ENCODE assay signal across 10 cellular contexts in the genomic region with DNA sequence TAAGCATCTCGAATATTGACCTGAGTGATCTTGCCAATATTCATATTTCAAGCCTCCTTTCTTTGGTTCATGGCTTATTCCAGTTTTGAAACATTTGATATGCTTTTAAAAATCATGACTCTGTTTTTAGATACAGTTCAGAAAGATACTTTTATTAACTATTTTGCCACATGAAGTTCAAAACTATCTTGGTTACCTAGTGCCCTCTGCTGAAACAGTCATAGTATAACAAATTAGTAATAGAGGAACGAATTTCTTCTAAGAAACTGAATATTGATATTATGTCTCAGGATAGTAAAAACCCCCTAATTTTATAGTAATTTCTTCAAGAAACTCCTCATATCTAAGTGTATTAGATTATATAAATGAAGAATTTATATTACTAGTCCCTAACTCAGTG. TPM values are rescaled to one million over a fixed set of nuclear protein-coding genes. Genes with fewer than 3 reads are reported as not detected.
DNase-seq lines count a peak whose midpoint lies in the region; TF ChIP-seq lines count a peak whose summit lies in the region.
"Had no signal": no experiment of that assay in that cellular context is flagged by ENCODE, and none has a peak within 500 bp of the region (broad histone marks: within the 10 kb centered on the region; RNA-seq: fewer than 3 reads in every experiment).

No MANE protein-coding gene starts in this region.

- no peaks in the 10 kb centered on the region for H3K27me3 ChIP-seq in prostate gland (replicated peaks; ENCODE audit: insufficient read depth)
- H3K27me3 ChIP-seq: BLaER1 had no signal

- WGBS in prostate gland = 47% methylated on average over 2 of the region's 2 CpGs
- WGBS in lower leg skin, 2 donors = 41 to 42% methylated on average over 2 of the region's 2 CpGs

- H3K4me3 ChIP-seq in prostate gland (no peak overlapping the region), lower leg skin (ENCODE audit: low read depth, poor library complexity, severe bottlenecking) (no peak overlapping the region)
- H3K4me3 ChIP-seq: BLaER1 had no signal

- intact Hi-C loops in prostate gland (cut with DNase I) (loop anchor here (10.0 kb wide), 2 partner anchors 100 to 650 kb away; no protein-coding TSS in a partner anchor), lower leg skin (cut with DNase I; ENCODE audit: low total_unique reads) (no loop called here)

- DNase-seq in NCI-H1092 treated with DMSO at 0.1 percent for 48 hours (lab: John Stamatoyannopoulos, UW) (peak; percentile 2), NCI-H1092 (lab: John Stamatoyannopoulos, UW) (no peak), NCI-H1105 treated with DMSO at 0.1 percent for 48 hours (lab: John Stamatoyannopoulos, UW) (peak; percentile 30), dermis microvascular lymphatic vessel endothelial cell (ENCODE audit: low read depth in 2 of 2) (peak; percentile 6 to 29), prostate gland (ENCODE audit: low spot score) (no peak), lower leg skin (ENCODE audit: low spot score in 2 of 2) (no peak), substantia nigra (lab: John Stamatoyannopoulos, UW) (no peak)
- no peak for DNase-seq in stimulated activated CD4-positive, alpha-beta T cell treated with anti-CD3 and anti-CD28 coated beads, Interleukin-4, amount 100 ng/mL, for 4 hours
- DNase-seq: naive B cell had no signal

- no peak overlapping the region for H3K27ac ChIP-seq in prostate gland
- H3K27ac ChIP-seq in substantia nigra (ENCODE audit: low read depth, low read length, poor library complexity, severe bottlenecking) = no peak overlapping the region
- H3K27ac ChIP-seq: BLaER1 had no signal

- no peaks in the 10 kb centered on the region for H3K36me3 ChIP-seq in prostate gland
- H3K36me3 ChIP-seq: BLaER1 had no signal

- H3K9me3 ChIP-seq in prostate gland = no peaks in the 10 kb centered on the region
- H3K9me3 ChIP-seq: BLaER1 had no signal

- no peaks in the 10 kb centered on the region for H3K4me1 ChIP-seq in prostate gland (replicated peaks)
- H3K4me1 ChIP-seq: BLaER1 had no signal

- TF ChIP-seq POLR2A in prostate gland (IDR thresholded peaks at IDR 0.05) (no peak), lower leg skin (IDR thresholded peaks at IDR 0.05) (no peak)

- peak in 3 of 4 experiments; percentile 20 to 34 (median 33) for TF ChIP-seq CTCF in prostate gland (IDR thresholded peaks at IDR 0.05)
- no peak for TF ChIP-seq CTCF in lower leg skin (IDR thresholded peaks at IDR 0.05)

RNA-seq across cellular contexts. Expression of gene RC3H1, which starts 52.6 kb away (rescaled TPM):
- total RNA-seq in dermis microvascular lymphatic vessel endothelial cell (10.3 and 14.3 TPM in 2 replicates), prostate gland (10 to 100 TPM; 20.3 to 34.1 TPM), lower leg skin (10 to 100 TPM; 16.1 to 30.9 (median 27.0) TPM)

Comparison
In these comparisons a context has a peak if more than half of its experiments do, and no peak if none do; other contexts are left out.
1. DNase-seq: peak in NCI-H1092 treated with DMSO at 0.1 percent for 48 hours (single experiment), NCI-H1105 treated with DMSO at 0.1 percent for 48 hours (single experiment) and dermis microvascular lymphatic vessel endothelial cell (2 of 2); none in NCI-H1092 (single experiment), prostate gland (single experiment), stimulated activated CD4-positive, alpha-beta T cell treated with anti-CD3 and anti-CD28 coated beads, Interleukin-4, amount 100 ng/mL, for 4 hours (0 of 2), lower leg skin (0 of 2) and substantia nigra (0 of 49).
2. CTCF ChIP-seq: peak in prostate gland (3 of 4); none in lower leg skin (0 of 3).